ENCODE assay signal across 23 cellular contexts in the genomic region with DNA sequence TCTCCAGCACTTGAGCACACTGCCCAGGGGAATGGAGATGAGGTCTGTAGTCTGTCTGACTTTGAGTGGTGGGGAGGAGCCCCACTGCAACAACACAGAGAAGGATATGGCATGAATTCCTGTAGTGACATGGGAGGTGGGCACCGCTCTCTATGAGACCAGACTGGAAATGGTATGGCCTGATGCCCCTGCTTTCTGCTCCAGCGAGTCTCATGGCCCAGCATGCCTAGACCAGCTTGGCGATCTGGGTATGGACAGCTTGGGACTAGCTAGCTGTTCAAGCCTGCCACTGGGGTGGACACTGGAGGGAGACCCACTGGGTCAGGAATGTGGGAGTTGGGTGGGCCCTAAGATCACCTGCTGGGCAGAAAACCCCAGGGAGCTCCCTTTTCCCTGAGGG.
"Had no signal": no experiment of that assay in that cellular context is flagged by ENCODE, and none has a peak within 500 bp of the region (broad histone marks: within the 10 kb centered on the region; RNA-seq: fewer than 3 reads in every experiment).

No MANE protein-coding gene starts in this region.

- H3K27me3 ChIP-seq: colonic mucosa, foreskin keratinocyte, gastroesophageal sphincter, heart left ventricle, hepatocyte, left lung had no signal

- H3K9me3 ChIP-seq: colonic mucosa, gastroesophageal sphincter, lower lobe of right lung had no signal

- ATAC-seq: effector memory CD8-positive, alpha-beta T cell; esophagus mucosa; foreskin keratinocyte; gastroesophageal sphincter; heart left ventricle; left cardiac atrium; left lung; left ventricle myocardium superior; mucosa of descending colon had no signal

- DNase-seq: colonic mucosa; cortex of kidney; effector CD8-positive, alpha-beta T cell; effector memory CD8-positive, alpha-beta T cell; endodermal cell; erythroblast; foreskin keratinocyte; hypothalamus; immature natural killer cell; islet precursor cell; left cardiac atrium; left lung; left ventricle myocardium superior; lower lobe of right lung; mesenchymal stem cell had no signal

- H3K36me3 ChIP-seq: colonic mucosa, gastroesophageal sphincter, heart left ventricle, left lung, lower lobe of right lung had no signal

- H2AFZ ChIP-seq: hepatocyte had no signal

- H3K4me2 ChIP-seq: hepatocyte had no signal

- FAIRE-seq: endometrium, frontal cortex had no signal

- H3K4me1 ChIP-seq: colonic mucosa, foreskin keratinocyte, gastroesophageal sphincter, heart left ventricle, left lung, lower lobe of right lung had no signal

- H3K4me3 ChIP-seq: colonic mucosa, gastroesophageal sphincter, heart left ventricle, hepatocyte, left lung, lower lobe of right lung, mucosa of descending colon had no signal

- H3K27ac ChIP-seq: colonic mucosa, epithelial cell of prostate, foreskin keratinocyte, gastroesophageal sphincter, heart left ventricle, hepatocyte, left lung, lower lobe of right lung had no signal
